In genomic region chr20:20017001-20017851, GRCh38 we compare ENCODE assay signal across 8 cellular contexts. TPM values are rescaled to one million over a fixed set of nuclear protein-coding genes. Genes with fewer than 3 reads are reported as not detected.
DNase-seq lines count a peak whose midpoint lies in the region; ATAC-seq and TF ChIP-seq lines count a peak whose summit lies in the region.

TSS of gene NAA20 (plus strand) at chr20:20017362. CDS start at chr20:20017397, 35 bp downstream.

- H3K9me3 ChIP-seq in HUES48 (ENCODE audit: control insufficient read depth, insufficient read depth, low read length), result no peaks in the 10 kb centered on the region
- no peaks in the 10 kb centered on the region for H3K9me3 ChIP-seq in OCI-LY3 (ENCODE audit: insufficient read depth, low read length)
- H3K9me3 ChIP-seq in mononuclear cell (ENCODE audit: low read depth, low read length), result no peaks in the 10 kb centered on the region

- H3K4me3 ChIP-seq in HUES48 (ENCODE audit: low read depth, low read length) (peak within 1 kb of the TSS; percentile 88), OCI-LY3 (ENCODE audit: low read length) (peak within 1 kb of the TSS; percentile 87), mononuclear cell (ENCODE audit: low read length) (peak within 1 kb of the TSS; percentile 86)

- H3K4me2 ChIP-seq in OCI-LY3 (ENCODE audit: low read length), result peak within 1 kb of the TSS; percentile 76

- H3K27ac ChIP-seq in HUES48 (ENCODE audit: low read depth, low read length), result peak within 1 kb of the TSS; percentile 64
- peak within 1 kb of the TSS; percentile 14 for H3K27ac ChIP-seq in OCI-LY3 (ENCODE audit: low read length)

- TF ChIP-seq CTCF in OCI-LY3 (IDR thresholded peaks at IDR 0.05; ENCODE audit: low read depth, low read length), result peak; percentile 51

- peaks cover 21% of the 10 kb centered on the region for H4K20me1 ChIP-seq in OCI-LY3 (ENCODE audit: insufficient read depth, low read length)

- H3K4me1 ChIP-seq in HUES48 (ENCODE audit: control insufficient read depth, insufficient read depth, low read length) (peaks cover 13% of the 10 kb centered on the region; the same call in 1 of the 2 replicates), OCI-LY3 (ENCODE audit: low read length) (peaks cover 24% of the 10 kb centered on the region), mononuclear cell (ENCODE audit: insufficient read depth, low read length) (peaks cover 46% of the 10 kb centered on the region)

- peaks cover 51% of the 10 kb centered on the region for H3K79me2 ChIP-seq in OCI-LY3 (ENCODE audit: low read length)

- DNase-seq in DMS 273 (lab: John Stamatoyannopoulos, UW; ENCODE audit: unreplicated experiment), result peak; percentile 97
- peak; percentile 83 for DNase-seq in activated T-cell treated with anti-CD3 and anti-CD28 coated beads for 1 hour (ENCODE audit: low read depth)
- DNase-seq in epidermal melanocyte (ENCODE audit: insufficient read length, low spot score), result peak; percentile 89
- DNase-seq in stimulated activated CD8-positive, alpha-beta memory T cell treated with anti-CD3 and anti-CD28 coated beads, Interleukin-4, amount 100 ng/mL, for 1 hour (ENCODE audit: low read depth in 2 of 2, low spot score in 1 of 2), result peak; percentile 73 to 83

- peak within 1 kb of the TSS; percentile 71 for H3K9ac ChIP-seq in HUES48 (ENCODE audit: low read depth, low read length)
- H3K9ac ChIP-seq in OCI-LY3 (ENCODE audit: low read length), result peak within 1 kb of the TSS; percentile 74

- no peaks in the 10 kb centered on the region for H3K27me3 ChIP-seq in HUES48 (ENCODE audit: control insufficient read depth, insufficient read depth, low read length)
- no peaks in the 10 kb centered on the region for H3K27me3 ChIP-seq in OCI-LY3 (ENCODE audit: low read depth, low read length)
- no peaks in the 10 kb centered on the region for H3K27me3 ChIP-seq in mononuclear cell (ENCODE audit: insufficient read depth, low read length)

- H3K36me3 ChIP-seq in HUES48 (ENCODE audit: control insufficient read depth, insufficient read depth, low read length) (peaks cover 7% of the 10 kb centered on the region), OCI-LY3 (replicated peaks; ENCODE audit: low read depth, low read length) (peaks cover 7% of the 10 kb centered on the region)

- peak; percentile 99 for ATAC-seq in GM21390 (IDR thresholded peaks at IDR 0.05; ENCODE audit: unreplicated experiment)

- H2AFZ ChIP-seq in OCI-LY3 (ENCODE audit: low read depth, low read length), result peak within 1 kb of the TSS; percentile 31

RNA-seq across cellular contexts. Expression of gene NAA20, which starts in this region (rescaled TPM):
- 18.4 TPM for total RNA-seq in mononuclear cell

Comparison
In these comparisons a context has a peak if more than half of its experiments do, and no peak if none do; other contexts are left out.
1. Peak in every context shown above with its lines: DNase-seq, ATAC-seq, H3K4me3 ChIP-seq and H3K27ac ChIP-seq.